ENCODE assay signal across 17 cellular contexts in genomic region chr1:6591222-6591621, GRCh38. TPM values are rescaled to one million over a fixed set of nuclear protein-coding genes. Genes with fewer than 3 reads are reported as not detected.
DNase-seq lines count a peak whose midpoint lies in the region; ATAC-seq and TF ChIP-seq lines count a peak whose summit lies in the region.
"Had no signal": no experiment of that assay in that cellular context is flagged by ENCODE, and none has a peak within 500 bp of the region (broad histone marks: within the 10 kb centered on the region; RNA-seq: fewer than 3 reads in every experiment).

No MANE protein-coding gene starts in this region.

- peaks cover 39% of the 10 kb centered on the region for H4K20me1 ChIP-seq in smooth muscle cell (ENCODE audit: low read depth)

- no peaks in the 10 kb centered on the region for H3F3A ChIP-seq in smooth muscle cell (ENCODE audit: low read depth)

- TF ChIP-seq CTCF in upper lobe of right lung (IDR thresholded peaks at IDR 0.05): no peak
- TF ChIP-seq CTCF in smooth muscle cell (IDR thresholded peaks at IDR 0.05; ENCODE audit: borderline replicate concordance, insufficient read depth, poor library complexity, severe bottlenecking): no peak

- peaks cover 0 to 11% of the 10 kb centered on the region in 2 donors for H3K36me3 Mint-ChIP-seq in activated naive CD4-positive, alpha-beta T cell treated with anti-CD3 and anti-CD28 coated beads, Interleukin-2, amount 50 U/mL, for 72 hours

- ATAC-seq in Right ventricle myocardium superior (ENCODE audit: poor library complexity): peak; percentile 30
- ATAC-seq in activated naive CD4-positive, alpha-beta T cell treated with anti-CD3 and anti-CD28 coated beads, Interleukin-2, amount 50 U/mL, for 72 hours: no peak
- peak; percentile 31 for ATAC-seq in upper lobe of right lung
- no peak for ATAC-seq in GM19455 (IDR thresholded peaks at IDR 0.05; ENCODE audit: unreplicated experiment)
- ATAC-seq: activated T-cell treated with anti-CD3 and anti-CD28 coated beads, Interleukin-2, amount 50 U/mL, for 4 hours had no signal

- H3K4me3 ChIP-seq in mesodermal cell (ENCODE audit: extremely low read depth, insufficient read depth, low read length, poor library complexity, severe bottlenecking): no peak overlapping the region
- no peak overlapping the region for H3K4me3 ChIP-seq in upper lobe of right lung
- no peak overlapping the region for H3K4me3 ChIP-seq in smooth muscle cell
- H3K4me3 ChIP-seq: SJSA1 had no signal

- H3K36me3 ChIP-seq in mesodermal cell (ENCODE audit: control insufficient read depth, insufficient read depth, low read length) (peaks cover 76% of the 10 kb centered on the region), upper lobe of right lung (peaks cover 79% of the 10 kb centered on the region), smooth muscle cell (ENCODE audit: low read depth) (no peaks in the 10 kb centered on the region)

- peak overlapping the region; percentile 42 to 88 for H3K27ac Mint-ChIP-seq in activated naive CD4-positive, alpha-beta T cell treated with anti-CD3 and anti-CD28 coated beads, Interleukin-2, amount 50 U/mL, for 72 hours

- no peak overlapping the region for H3K4me2 ChIP-seq in smooth muscle cell

- intact Hi-C loops in Right ventricle myocardium superior (cut with DNase I) (no loop called here), cardiac septum (cut with DNase I) (no loop called here), upper lobe of right lung (cut with DNase I) (no loop called here)

- 91 to 97% methylated on average over 12 to 13 of the region's 13 CpGs for WGBS in mesodermal cell (ENCODE audit: insufficient coverage in 2 of 2), 2 experiments
- 96% methylated on average over 13 of the region's 13 CpGs for WGBS in smooth muscle cell (ENCODE audit: low lambda C conversion rate)

- H3K9me3 ChIP-seq in mesodermal cell (ENCODE audit: control insufficient read depth, low read length) (no peaks in the 10 kb centered on the region), upper lobe of right lung (no peaks in the 10 kb centered on the region), smooth muscle cell (replicated peaks; ENCODE audit: low read depth) (no peaks in the 10 kb centered on the region)
- H3K9me3 ChIP-seq: BE2C, SJSA1 had no signal

- H3K4me1 ChIP-seq in mesodermal cell (ENCODE audit: control insufficient read depth, insufficient read depth, low read length, poor library complexity, severe bottlenecking) (no peaks in the 10 kb centered on the region), upper lobe of right lung (peaks cover 12% of the 10 kb centered on the region), smooth muscle cell (ENCODE audit: low read depth) (no peaks in the 10 kb centered on the region)
- H3K4me1 ChIP-seq: BE2C, SJSA1 had no signal

- no peaks in the 10 kb centered on the region for H3K79me2 ChIP-seq in smooth muscle cell (ENCODE audit: low read depth)

- no peaks in the 10 kb centered on the region for H3K9me3 Mint-ChIP-seq in activated naive CD4-positive, alpha-beta T cell treated with anti-CD3 and anti-CD28 coated beads, Interleukin-2, amount 50 U/mL, for 72 hours
- H3K9me3 Mint-ChIP-seq: activated T-cell treated with anti-CD3 and anti-CD28 coated beads, Interleukin-2, amount 50 U/mL, for 4 hours had no signal

- H3K9ac ChIP-seq in smooth muscle cell (ENCODE audit: low read depth): no peak overlapping the region

- H3K27me3 ChIP-seq in upper lobe of right lung: no peaks in the 10 kb centered on the region
- H3K27me3 ChIP-seq in smooth muscle cell (ENCODE audit: low read depth): no peaks in the 10 kb centered on the region
- H3K27me3 ChIP-seq: BE2C, brain microvascular endothelial cell, SJSA1 had no signal

- H3K27ac ChIP-seq in mesodermal cell (ENCODE audit: low read depth, low read length, severe bottlenecking): peak overlapping the region; percentile 23
- H3K27ac ChIP-seq in upper lobe of right lung: no peak overlapping the region
- no peak overlapping the region for H3K27ac ChIP-seq in smooth muscle cell (ENCODE audit: low read depth)
- H3K27ac ChIP-seq: brain microvascular endothelial cell, SJSA1 had no signal

- no peak overlapping the region for H2AFZ ChIP-seq in smooth muscle cell (ENCODE audit: low read depth)

- peak; percentile 67 for DNase-seq in Right ventricle myocardium superior
- DNase-seq in cardiac septum (ENCODE audit: low spot score): no peak
- DNase-seq in activated naive CD4-positive, alpha-beta T cell treated with anti-CD3 and anti-CD28 coated beads, Interleukin-2, amount 50 U/mL, for 72 hours (ENCODE audit: low spot score in 2 of 2): no peak
- DNase-seq in upper lobe of right lung: peak; percentile 66
- DNase-seq in NCI-H2029 (lab: John Stamatoyannopoulos, UW): no peak
- no peak for DNase-seq in smooth muscle cell (lab: John Stamatoyannopoulos, UW; ENCODE audit: unreplicated experiment)
- DNase-seq: activated T-cell treated with anti-CD3 and anti-CD28 coated beads, Interleukin-2, amount 50 U/mL, for 4 hours; BE2C; brain microvascular endothelial cell; HCEC 1CT; mammary epithelial cell; NCI-H1436 treated with DMSO at 0.1 percent for 48 hours; NCI-H748 treated with DMSO at 0.1 percent for 48 hours had no signal

RNA-seq across cellular contexts. Expression of gene ZBTB48, which starts 11.4 kb away (rescaled TPM):
- total RNA-seq in Right ventricle myocardium superior: 11.7 TPM
- total RNA-seq in cardiac septum: 10.7 TPM
- 10 to 100 TPM; 22.8 to 25.8 TPM for total RNA-seq in activated naive CD4-positive, alpha-beta T cell treated with anti-CD3 and anti-CD28 coated beads, Interleukin-2, amount 50 U/mL, for 72 hours
- polyA plus RNA-seq in mesodermal cell (2013, experiment 1 of 2): 20.0 TPM
- 18.6 TPM for polyA plus RNA-seq in mesodermal cell (2013, experiment 2 of 2)
- total RNA-seq in upper lobe of right lung: 31.5 TPM
- 9.7 and 26.4 TPM in 2 replicates for total RNA-seq in smooth muscle cell
- polyA plus RNA-seq in smooth muscle cell: 16.3 and 20.5 TPM in 2 replicates

RNA-seq across cellular contexts. Expression of gene KLHL21, which starts 11.4 kb away (rescaled TPM):
- total RNA-seq in Right ventricle myocardium superior (111 TPM), cardiac septum (33.1 TPM), upper lobe of right lung (21.8 TPM), smooth muscle cell (12.0 and 13.2 TPM in 2 replicates)
- 10 to 100 TPM; 22.9 to 38.9 TPM for total RNA-seq in activated naive CD4-positive, alpha-beta T cell treated with anti-CD3 and anti-CD28 coated beads, Interleukin-2, amount 50 U/mL, for 72 hours
- polyA plus RNA-seq in mesodermal cell (2013, experiment 1 of 2): 7.8 TPM
- polyA plus RNA-seq in mesodermal cell (2013, experiment 2 of 2): 7.7 TPM
- 12.6 and 16.2 TPM in 2 replicates for polyA plus RNA-seq in smooth muscle cell

RNA-seq across cellular contexts. Expression of gene PHF13, which starts 22.3 kb away (rescaled TPM):
- total RNA-seq in Right ventricle myocardium superior: 8.6 TPM
- total RNA-seq in cardiac septum: 9.3 TPM
- total RNA-seq in activated naive CD4-positive, alpha-beta T cell treated with anti-CD3 and anti-CD28 coated beads, Interleukin-2, amount 50 U/mL, for 72 hours: 10 to 100 TPM; 15.5 to 33.4 TPM
- 26.7 TPM for polyA plus RNA-seq in mesodermal cell (2013, experiment 1 of 2)
- polyA plus RNA-seq in mesodermal cell (2013, experiment 2 of 2): 22.6 TPM
- 10.8 TPM for total RNA-seq in upper lobe of right lung
- total RNA-seq in smooth muscle cell: 10.2 and 10.4 TPM in 2 replicates
- polyA plus RNA-seq in smooth muscle cell: 12.3 and 14.0 TPM in 2 replicates

RNA-seq across cellular contexts. Expression of gene THAP3, which starts 33.4 kb away (rescaled TPM):
- total RNA-seq in Right ventricle myocardium superior (11.5 TPM), cardiac septum (8.8 TPM), upper lobe of right lung (15.3 TPM), smooth muscle cell (10.5 and 14.2 TPM in 2 replicates)
- 10 to 100 TPM; 20.2 to 52.6 TPM for total RNA-seq in activated naive CD4-positive, alpha-beta T cell treated with anti-CD3 and anti-CD28 coated beads, Interleukin-2, amount 50 U/mL, for 72 hours
- 24.1 TPM for polyA plus RNA-seq in mesodermal cell (2013, experiment 1 of 2)
- 21.9 TPM for polyA plus RNA-seq in mesodermal cell (2013, experiment 2 of 2)
- 29.3 and 34.8 TPM in 2 replicates for polyA plus RNA-seq in smooth muscle cell

RNA-seq across cellular contexts. Expression of gene TAS1R1, which starts 36.1 kb away (rescaled TPM):
- total RNA-seq in Right ventricle myocardium superior: not detected
- total RNA-seq in cardiac septum: not detected
- not detected for total RNA-seq in activated naive CD4-positive, alpha-beta T cell treated with anti-CD3 and anti-CD28 coated beads, Interleukin-2, amount 50 U/mL, for 72 hours
- polyA plus RNA-seq in mesodermal cell (2013, experiment 1 of 2): not detected
- polyA plus RNA-seq in mesodermal cell (2013, experiment 2 of 2): 0.15 TPM
- total RNA-seq in upper lobe of right lung: not detected
- not detected in 2 replicates for total RNA-seq in smooth muscle cell
- polyA plus RNA-seq in smooth muscle cell: 0.27 TPM in 1 of 2 replicates, not detected in the other
- total RNA-seq: activated T-cell treated with anti-CD3 and anti-CD28 coated beads, Interleukin-2, amount 50 U/mL, for 4 hours; posterior vena cava; SJSA1 had no signal

Comparison
In these comparisons a context has a peak if more than half of its experiments do, and no peak if none do; other contexts are left out.
1. DNase-seq: peak in Right ventricle myocardium superior (single experiment) and upper lobe of right lung (single experiment); none in cardiac septum (single experiment), activated naive CD4-positive, alpha-beta T cell treated with anti-CD3 and anti-CD28 coated beads, Interleukin-2, amount 50 U/mL, for 72 hours (0 of 2), NCI-H2029 (single experiment) and smooth muscle cell (single experiment).
2. ATAC-seq: peak in Right ventricle myocardium superior (single experiment) and upper lobe of right lung (single experiment); none in activated naive CD4-positive, alpha-beta T cell treated with anti-CD3 and anti-CD28 coated beads, Interleukin-2, amount 50 U/mL, for 72 hours (0 of 2) and GM19455 (single experiment).